31 cellular contexts compared by ENCODE assay signal in genomic region chr2:30886101-30886500, GRCh38.
DNase-seq lines count a peak whose midpoint lies in the region; ATAC-seq and TF ChIP-seq lines count a peak whose summit lies in the region.
"Had no signal": no experiment of that assay in that cellular context is flagged by ENCODE, and none has a peak within 500 bp of the region (broad histone marks: within the 10 kb centered on the region; RNA-seq: fewer than 3 reads in every experiment).

No MANE protein-coding gene starts in this region.

- no peaks in the 10 kb centered on the region for H4K20me1 ChIP-seq in PC-3 (ENCODE audit: low read length)
- no peaks in the 10 kb centered on the region for H4K20me1 ChIP-seq in neural progenitor cell (ENCODE audit: low read depth)
- H4K20me1 ChIP-seq: BLaER1 had no signal

- H3K9me3 ChIP-seq in PC-3 (ENCODE audit: low read length) (no peaks in the 10 kb centered on the region), neural progenitor cell (ENCODE audit: low read depth) (no peaks in the 10 kb centered on the region)
- H3K9me3 ChIP-seq: ascending aorta, BLaER1, Caco-2, sigmoid colon, suprapubic skin, upper lobe of right lung had no signal

- peaks cover 11% of the 10 kb centered on the region for H3K4me1 Mint-ChIP-seq in neural progenitor cell
- H3K4me1 Mint-ChIP-seq: activated CD4-positive, alpha-beta T cell treated with anti-CD3 and anti-CD28 coated beads for 36 hours; activated naive CD8-positive, alpha-beta T cell treated with anti-CD3 and anti-CD28 coated beads, Interleukin-2, amount 10 ng/mL, durations not matched to agents 7 days and 5 days; memory B cell; stimulated activated naive B cell treated with anti-CD40 and anti-IgM and Interleukin-4, amounts not matched to agents 10 μg/mL and 1 μg/mL and 100 μg/mL, for 72 hours had no signal

- H3K4me3 Mint-ChIP-seq in neural progenitor cell: no peak overlapping the region
- H3K4me3 Mint-ChIP-seq: activated CD4-positive, alpha-beta T cell treated with anti-CD3 and anti-CD28 coated beads for 36 hours; activated CD8-positive, alpha-beta T cell treated with anti-CD3 and anti-CD28 coated beads, Interleukin-2, amount 10 ng/mL, durations not matched to agents 7 days and 5 days; activated naive CD8-positive, alpha-beta T cell treated with anti-CD3 and anti-CD28 coated beads, Interleukin-2, amount 10 ng/mL, durations not matched to agents 7 days and 5 days; dendritic cell treated with granulocyte-macrophage colony-stimulating factor and Interleukin-4, amounts not matched to agents 40 ng/mL and 50 ng/mL, for 4 days; memory B cell; neural crest cell; stimulated activated naive B cell treated with anti-CD40 and anti-IgM and Interleukin-4, amounts not matched to agents 10 μg/mL and 1 μg/mL and 100 μg/mL, for 72 hours had no signal

- H3K9me2 ChIP-seq in PC-3 (replicated peaks; ENCODE audit: low read length): no peaks in the 10 kb centered on the region

- H3K9me3 Mint-ChIP-seq in neural progenitor cell: no peaks in the 10 kb centered on the region
- H3K9me3 Mint-ChIP-seq: activated naive CD8-positive, alpha-beta T cell treated with anti-CD3 and anti-CD28 coated beads, Interleukin-2, amount 10 ng/mL, durations not matched to agents 7 days and 5 days; dendritic cell treated with granulocyte-macrophage colony-stimulating factor and Interleukin-4, amounts not matched to agents 40 ng/mL and 50 ng/mL, for 4 days; memory B cell; neural crest cell; stimulated activated naive B cell treated with anti-CD40 and anti-IgM and Interleukin-4, amounts not matched to agents 10 μg/mL and 1 μg/mL and 100 μg/mL, for 72 hours had no signal

- peak; percentile 65 for DNase-seq in HPDE6-E6E7 (ENCODE audit: extremely low spot score)
- DNase-seq in PC-3: peak; percentile 60
- peak; percentile 77 for DNase-seq in neural progenitor cell (ENCODE audit: low spot score)
- DNase-seq in NCI-H146 (lab: John Stamatoyannopoulos, UW): no peak
- no peak for DNase-seq in hippocampal formation (lab: John Stamatoyannopoulos, UW)
- no peak for DNase-seq in coronary artery (ENCODE audit: low spot score)
- DNase-seq: activated CD4-positive, alpha-beta T cell treated with anti-CD3 and anti-CD28 coated beads for 36 hours; activated CD8-positive, alpha-beta T cell treated with anti-CD3 and anti-CD28 coated beads, Interleukin-2, amount 10 ng/mL, durations not matched to agents 7 days and 5 days; activated effector memory CD4-positive, alpha-beta T cell treated with Interleukin-2 at 50 U/mL for 16 hours; activated naive CD8-positive, alpha-beta T cell treated with anti-CD3 and anti-CD28 coated beads, Interleukin-2, amount 10 ng/mL, durations not matched to agents 7 days and 5 days; activated T-cell treated with anti-CD3 and anti-CD28 coated beads for 4 hours; Caco-2; central memory CD4-positive, alpha-beta T cell; DMS79; left colon; NCI-H1092 treated with DMSO at 0.1 percent for 48 hours; NCI-H2029 treated with DMSO at 0.1 percent for 48 hours; NCI-H2227 treated with DMSO at 0.1 percent for 48 hours; sigmoid colon; stimulated activated CD4-positive, alpha-beta T cell treated with anti-CD3 and anti-CD28 coated beads, Interleukin-4, amount 100 ng/mL, for 4 hours; stimulated activated naive B cell treated with anti-CD40 and anti-IgM and Interleukin-4, amounts not matched to agents 10 μg/mL and 1 μg/mL and 100 μg/mL, for 72 hours; upper lobe of right lung had no signal

- intact Hi-C loops in PC-3 (cut with micrococcal nuclease): no loop called here

- H3K9ac ChIP-seq in PC-3 (ENCODE audit: low read length): no peak overlapping the region
- no peak overlapping the region for H3K9ac ChIP-seq in neural progenitor cell
- H3K9ac ChIP-seq: BLaER1 had no signal

- TF ChIP-seq CTCF in PC-3 (conservative IDR thresholded peaks at IDR 0.05; ENCODE audit: low read depth, low read length) (no peak), neural progenitor cell (IDR thresholded peaks at IDR 0.05) (no peak), coronary artery (IDR thresholded peaks at IDR 0.05) (no peak)

- peaks cover 10% of the 10 kb centered on the region; the same call in 1 of the 2 replicates for H3K27me3 ChIP-seq in PC-3 (ENCODE audit: low read length)
- H3K27me3 ChIP-seq in neural progenitor cell: no peaks in the 10 kb centered on the region
- H3K27me3 ChIP-seq: ascending aorta, BLaER1, sigmoid colon, upper lobe of right lung had no signal

- H3K36me3 ChIP-seq in PC-3 (ENCODE audit: low read depth, low read length) (no peaks in the 10 kb centered on the region), neural progenitor cell (no peaks in the 10 kb centered on the region)
- H3K36me3 ChIP-seq: ascending aorta, BLaER1, sigmoid colon, suprapubic skin, upper lobe of right lung had no signal

- BruUV-seq in PC-3 (replicated peaks; lab: Mats Ljungman, UMichigan): no TSS peak

- H3K27ac ChIP-seq in PC-3 (ENCODE audit: low read length): no peak overlapping the region
- peak overlapping the region; percentile 35 for H3K27ac ChIP-seq in neural progenitor cell
- no peak overlapping the region for H3K27ac ChIP-seq in coronary artery
- H3K27ac ChIP-seq: ascending aorta, BLaER1, sigmoid colon, suprapubic skin, upper lobe of right lung had no signal

- H3K4me1 ChIP-seq in PC-3 (ENCODE audit: insufficient read depth, low read length) (peaks cover 6% of the 10 kb centered on the region; the same call in 1 of the 2 replicates), neural progenitor cell (peaks cover 20% of the 10 kb centered on the region)
- H3K4me1 ChIP-seq: ascending aorta, Caco-2, sigmoid colon, suprapubic skin, upper lobe of right lung had no signal

- CTCF ChIA-PET in PC-3 (lab: Charles Lee): no interaction called here

- no peaks in the 10 kb centered on the region for H3K36me3 Mint-ChIP-seq in neural progenitor cell
- H3K36me3 Mint-ChIP-seq: activated naive CD8-positive, alpha-beta T cell treated with anti-CD3 and anti-CD28 coated beads, Interleukin-2, amount 10 ng/mL, durations not matched to agents 7 days and 5 days; memory B cell; stimulated activated naive B cell treated with anti-CD40 and anti-IgM and Interleukin-4, amounts not matched to agents 10 μg/mL and 1 μg/mL and 100 μg/mL, for 72 hours had no signal

- no peaks in the 10 kb centered on the region for H3K79me2 ChIP-seq in PC-3 (ENCODE audit: low read length)
- no peaks in the 10 kb centered on the region for H3K79me2 ChIP-seq in neural progenitor cell (ENCODE audit: low read depth)

- H2AFZ ChIP-seq in PC-3 (ENCODE audit: low read length) (0 out of 2 replicates have a peak overlapping the region, but pooled peaks have one; percentile 18), neural progenitor cell (replicated peaks) (no peak overlapping the region)

- no peak overlapping the region for H3K4me2 ChIP-seq in PC-3 (ENCODE audit: low read length)
- peak overlapping the region; percentile 50 for H3K4me2 ChIP-seq in neural progenitor cell

- ATAC-seq in PC-3 (no peak), esophagus mucosa (peak; percentile 87), HG03342 (IDR thresholded peaks at IDR 0.05; ENCODE audit: unreplicated experiment) (no peak)
- ATAC-seq: activated CD4-positive, alpha-beta T cell treated with anti-CD3 and anti-CD28 coated beads for 36 hours; activated CD8-positive, alpha-beta T cell treated with anti-CD3 and anti-CD28 coated beads, Interleukin-2, amount 10 ng/mL, durations not matched to agents 7 days and 5 days; left colon; stimulated activated naive B cell treated with anti-CD40 and anti-IgM and Interleukin-4, amounts not matched to agents 10 μg/mL and 1 μg/mL and 100 μg/mL, for 72 hours; upper lobe of right lung had no signal

- H3K27ac Mint-ChIP-seq in neural progenitor cell: no peak overlapping the region
- H3K27ac Mint-ChIP-seq: activated CD4-positive, alpha-beta T cell treated with anti-CD3 and anti-CD28 coated beads for 36 hours; activated CD8-positive, alpha-beta T cell treated with anti-CD3 and anti-CD28 coated beads, Interleukin-2, amount 10 ng/mL, durations not matched to agents 7 days and 5 days; activated naive CD8-positive, alpha-beta T cell treated with anti-CD3 and anti-CD28 coated beads, Interleukin-2, amount 10 ng/mL, durations not matched to agents 7 days and 5 days; dendritic cell treated with granulocyte-macrophage colony-stimulating factor and Interleukin-4, amounts not matched to agents 40 ng/mL and 50 ng/mL, for 4 days; memory B cell; progenitor cell of endocrine pancreas; stimulated activated naive B cell treated with anti-CD40 and anti-IgM and Interleukin-4, amounts not matched to agents 10 μg/mL and 1 μg/mL and 100 μg/mL, for 72 hours had no signal

- H3K27me3 Mint-ChIP-seq in neural progenitor cell (ENCODE audit: insufficient read depth, low read depth): peaks cover 5% of the 10 kb centered on the region
- H3K27me3 Mint-ChIP-seq: dendritic cell treated with granulocyte-macrophage colony-stimulating factor and Interleukin-4, amounts not matched to agents 40 ng/mL and 50 ng/mL, for 4 days; stimulated activated naive B cell treated with anti-CD40 and anti-IgM and Interleukin-4, amounts not matched to agents 10 μg/mL and 1 μg/mL and 100 μg/mL, for 72 hours had no signal

- H3K4me3 ChIP-seq in PC-3 (ENCODE audit: low read length) (no peak overlapping the region), neural progenitor cell (no peak overlapping the region), coronary artery (no peak overlapping the region)
- H3K4me3 ChIP-seq: ascending aorta, BLaER1, sigmoid colon, suprapubic skin, upper lobe of right lung had no signal

- POLR2A ChIA-PET in PC-3 (lab: Charles Lee; ENCODE audit: unreplicated experiment): no interaction called here

- no peaks in the 10 kb centered on the region for H3F3A ChIP-seq in PC-3 (ENCODE audit: low read length, unreplicated experiment)
- peaks cover 11% of the 10 kb centered on the region for H3F3A ChIP-seq in neural progenitor cell (ENCODE audit: low read depth)

Comparison
In these comparisons a context has a peak if more than half of its experiments do, and no peak if none do; other contexts are left out.
1. DNase-seq: peak in HPDE6-E6E7 (single experiment), PC-3 (single experiment) and neural progenitor cell (single experiment); none in NCI-H146 (single experiment), hippocampal formation (0 of 2) and coronary artery (single experiment).